Comparison of ENCODE assay signal across 15 cellular contexts in genomic region chr12:24066865-24067264, GRCh38.
DNase-seq lines count a peak whose midpoint lies in the region; ATAC-seq and TF ChIP-seq lines count a peak whose summit lies in the region.
"Had no signal": no experiment of that assay in that cellular context is flagged by ENCODE, and none has a peak within 500 bp of the region (broad histone marks: within the 10 kb centered on the region; RNA-seq: fewer than 3 reads in every experiment).

No MANE protein-coding gene starts in this region.

- no peak overlapping the region for H3K4me3 ChIP-seq in left lung

- peak; percentile 33 for DNase-seq in Caki2 (ENCODE audit: low read depth)
- DNase-seq in RPMI7951 (ENCODE audit: low read depth): peak; percentile 52
- DNase-seq in dermis blood vessel endothelial cell: peak; percentile 3
- DNase-seq in myocyte (ENCODE audit: low read depth): peak; percentile 0
- DNase-seq in GM10266 (ENCODE audit: extremely low spot score): no peak
- no peak for DNase-seq in stimulated activated naive B cell treated with anti-CD40 and anti-IgM and Interleukin-4, amounts not matched to agents 10 μg/mL and 1 μg/mL and 100 μg/mL, for 72 hours
- no peak for DNase-seq in left lung
- DNase-seq: activated CD4-positive, alpha-beta T cell treated with anti-CD3 and anti-CD28 coated beads for 1 hour; activated T-cell treated with anti-CD3 and anti-CD28 coated beads, Interleukin-2, amount 50 U/mL, for 24 hours; naive B cell; NCI-H2081 treated with DMSO at 0.1 percent for 48 hours; NK-92 treated with Interleukin-12 subunit alpha and Interleukin-12 subunit beta, amount 100 ng/mL, for 24 hours; right cardiac atrium had no signal

- intact Hi-C loops in left lung (cut with DNase I): no loop called here

- H3K36me3 Mint-ChIP-seq in stimulated activated naive B cell treated with anti-CD40 and anti-IgM and Interleukin-4, amounts not matched to agents 10 μg/mL and 1 μg/mL and 100 μg/mL, for 72 hours: no peaks in the 10 kb centered on the region
- H3K36me3 Mint-ChIP-seq: naive B cell had no signal

- H3K4me3 Mint-ChIP-seq in stimulated activated naive B cell treated with anti-CD40 and anti-IgM and Interleukin-4, amounts not matched to agents 10 μg/mL and 1 μg/mL and 100 μg/mL, for 72 hours: no peak overlapping the region
- H3K4me3 Mint-ChIP-seq: activated T-cell treated with anti-CD3 and anti-CD28 coated beads, Interleukin-2, amount 50 U/mL, for 24 hours; naive B cell had no signal

- no peak for TF ChIP-seq CTCF in GM10266 (IDR thresholded peaks at IDR 0.05; ENCODE audit: control insufficient read depth, insufficient read depth, low read depth, missing control alignments)
- TF ChIP-seq CTCF in left lung (IDR thresholded peaks at IDR 0.05): no peak

- H3K9me3 ChIP-seq in left lung: no peaks in the 10 kb centered on the region

- no peak overlapping the region for H3K27ac Mint-ChIP-seq in stimulated activated naive B cell treated with anti-CD40 and anti-IgM and Interleukin-4, amounts not matched to agents 10 μg/mL and 1 μg/mL and 100 μg/mL, for 72 hours
- H3K27ac Mint-ChIP-seq: activated T-cell treated with anti-CD3 and anti-CD28 coated beads, Interleukin-2, amount 50 U/mL, for 24 hours; naive B cell had no signal

- H3K27me3 Mint-ChIP-seq in stimulated activated naive B cell treated with anti-CD40 and anti-IgM and Interleukin-4, amounts not matched to agents 10 μg/mL and 1 μg/mL and 100 μg/mL, for 72 hours: peaks cover 0 to 3% of the 10 kb centered on the region in 2 donors
- H3K27me3 Mint-ChIP-seq: activated T-cell treated with anti-CD3 and anti-CD28 coated beads, Interleukin-2, amount 50 U/mL, for 24 hours had no signal

- no peaks in the 10 kb centered on the region for H3K4me1 Mint-ChIP-seq in stimulated activated naive B cell treated with anti-CD40 and anti-IgM and Interleukin-4, amounts not matched to agents 10 μg/mL and 1 μg/mL and 100 μg/mL, for 72 hours
- H3K4me1 Mint-ChIP-seq: naive B cell had no signal

- H3K4me1 ChIP-seq in left lung: no peaks in the 10 kb centered on the region

- no peaks in the 10 kb centered on the region for H3K9me3 Mint-ChIP-seq in stimulated activated naive B cell treated with anti-CD40 and anti-IgM and Interleukin-4, amounts not matched to agents 10 μg/mL and 1 μg/mL and 100 μg/mL, for 72 hours
- H3K9me3 Mint-ChIP-seq: activated T-cell treated with anti-CD3 and anti-CD28 coated beads, Interleukin-2, amount 50 U/mL, for 24 hours; naive B cell had no signal

- H3K27me3 ChIP-seq in left lung: no peaks in the 10 kb centered on the region

- no peak for ATAC-seq in stimulated activated naive B cell treated with anti-CD40 and anti-IgM and Interleukin-4, amounts not matched to agents 10 μg/mL and 1 μg/mL and 100 μg/mL, for 72 hours (replicated peaks)
- no peak for ATAC-seq in activated CD4-positive, CD25-positive, alpha-beta regulatory T cell treated with anti-CD3 and anti-CD28 coated beads, Interleukin-2, amount 50 U/mL, for 24 hours
- ATAC-seq in left lung: no peak

- H3K36me3 ChIP-seq in left lung: no peaks in the 10 kb centered on the region

- in situ Hi-C loops in Caki2 (cut with HindIII; ENCODE audit: low pct_unique_long_range_greater_than_20kb, low sequenced_read_pairs): no loop called here

- H3K27ac ChIP-seq in left lung: no peak overlapping the region
- H3K27ac ChIP-seq: C4-2B had no signal

Comparison
In these comparisons a context has a peak if more than half of its experiments do, and no peak if none do; other contexts are left out.
1. DNase-seq: peak in Caki2 (single experiment), RPMI7951 (single experiment), dermis blood vessel endothelial cell (single experiment) and myocyte (single experiment); none in GM10266 (single experiment), stimulated activated naive B cell treated with anti-CD40 and anti-IgM and Interleukin-4, amounts not matched to agents 10 μg/mL and 1 μg/mL and 100 μg/mL, for 72 hours (single experiment) and left lung (0 of 2).